31 cellular contexts compared by ENCODE assay signal in genomic region chr2:64410673-64411072, GRCh38. TPM values are rescaled to one million over a fixed set of nuclear protein-coding genes. Genes with fewer than 3 reads are reported as not detected.
DNase-seq lines count a peak whose midpoint lies in the region; ATAC-seq, FAIRE-seq and TF ChIP-seq lines count a peak whose summit lies in the region.
"Had no signal": no experiment of that assay in that cellular context is flagged by ENCODE, and none has a peak within 500 bp of the region (broad histone marks: within the 10 kb centered on the region; RNA-seq: fewer than 3 reads in every experiment).

No MANE protein-coding gene starts in this region.

- POLR2A ChIA-PET in A673 (lab: Charles Lee; ENCODE audit: low non-redundant PET) (interaction anchor here (0.5 kb wide), 1 partner anchor 58 kb away, joined by 3 read pairs; no protein-coding TSS in a partner anchor), GM12878 (lab: Charles Lee) (no interaction called here)

- no peak overlapping the region for H2AFZ ChIP-seq in GM12878 (ENCODE audit: control insufficient read depth, low read depth, low read length)

- intact Hi-C loops in A673 (cut with micrococcal nuclease; ENCODE audit: unreplicated experiment) = no loop called here
- intact Hi-C loops in GM12878 (cut with micrococcal nuclease; ENCODE audit: unreplicated experiment) = no loop called here

- TF ChIP-seq CTCF in A673 (conservative IDR thresholded peaks at IDR 0.05; ENCODE audit: low read depth, low read length) = no peak
- no peak for TF ChIP-seq CTCF in GM12878 (IDR thresholded peaks at IDR 0.05 in 2 of 3, conservative IDR thresholded peaks at IDR 0.05 in 1 of 3; ENCODE audit: control insufficient read depth in 2 of 3, extremely low read depth in 1 of 3, insufficient read depth in 1 of 3, low read depth in 3 of 3, low read length in 3 of 3)
- TF ChIP-seq CTCF in suprapubic skin (IDR thresholded peaks at IDR 0.05) = no peak

- H3K9ac ChIP-seq in GM12878 (ENCODE audit: control insufficient read depth, insufficient read depth, low read length) = no peak overlapping the region

- no peak overlapping the region for H3K27ac ChIP-seq in A673 (ENCODE audit: low read depth, low read length, poor library complexity, severe bottlenecking)
- H3K27ac ChIP-seq in GM12878 (ENCODE audit: control insufficient read depth, insufficient read depth) = no peak overlapping the region
- H3K27ac ChIP-seq in suprapubic skin = no peak overlapping the region
- H3K27ac ChIP-seq: ascending aorta, colonic mucosa, Peyer's patch, prostate gland had no signal

- RAD21 ChIA-PET in GM12878 (lab: Charles Lee; ENCODE audit: unreplicated experiment) = interaction anchor here (0.6 kb wide), 1 partner anchor 78 kb away, joined by 4 read pairs; no protein-coding TSS in a partner anchor

- H3K4me3 ChIP-seq in A673 (ENCODE audit: low read depth, low read length, poor library complexity, severe bottlenecking) = no peak overlapping the region
- H3K4me3 ChIP-seq in GM12878 = no peak overlapping the region
- no peak overlapping the region for H3K4me3 ChIP-seq in suprapubic skin
- H3K4me3 ChIP-seq: ascending aorta, colonic mucosa, lung, Peyer's patch, prostate gland had no signal

- TF ChIP-seq POLR2A in GM12878 (IDR thresholded peaks at IDR 0.05; ENCODE audit: low read depth, low read length) (no peak), suprapubic skin (IDR thresholded peaks at IDR 0.05) (no peak)

- CTCF ChIA-PET in A673 (lab: Charles Lee) = no interaction called here
- CTCF ChIA-PET in GM12878 (lab: Yijun Ruan, JAX) = interaction anchor here (0.6 kb wide), 1 partner anchor 19 kb away, joined by 4 read pairs; no protein-coding TSS in a partner anchor

- in situ Hi-C loops in GM12878 (cut with MboI) = no loop called here

- BruUV-seq in A673 (replicated peaks; lab: Mats Ljungman, UMichigan) (no TSS peak), GM12878 (replicated peaks; lab: Mats Ljungman, UMichigan) (no TSS peak)

- H3K9me3 ChIP-seq in A673 (ENCODE audit: low read depth, low read length, poor library complexity, severe bottlenecking) (no peaks in the 10 kb centered on the region), GM12878 (replicated peaks; ENCODE audit: control insufficient read depth, insufficient read depth, low read length) (peaks cover 5% of the 10 kb centered on the region; the same call in 2 of the 3 replicates), suprapubic skin (no peaks in the 10 kb centered on the region)
- H3K9me3 ChIP-seq: ascending aorta, colonic mucosa, Peyer's patch, prostate gland had no signal

- FAIRE-seq in GM12878 (lab: Jason Lieb, UNC) = no peak
- FAIRE-seq: A204.1 had no signal

- TF ChIP-seq EP300 in GM12878 (IDR thresholded peaks at IDR 0.05; ENCODE audit: borderline replicate concordance in 1 of 2, control insufficient read depth in 1 of 2, low read depth in 2 of 2, low read length in 2 of 2) (no peak), suprapubic skin (IDR thresholded peaks at IDR 0.05) (no peak)

- DNase-seq in NCI-H2196 (lab: John Stamatoyannopoulos, UW; ENCODE audit: unreplicated experiment) = peak; percentile 2
- DNase-seq in NCI-H2196 treated with DMSO at 0.1 percent for 48 hours (lab: John Stamatoyannopoulos, UW; ENCODE audit: unreplicated experiment) = no peak
- peak; percentile 12 for DNase-seq in A673 (ENCODE audit: low spot score)
- DNase-seq in GM12878 (ENCODE audit: low read depth, low spot score) = no peak
- DNase-seq in suprapubic skin (ENCODE audit: low spot score in 2 of 2) = no peak
- no peak for DNase-seq in NCI-H69 (lab: John Stamatoyannopoulos, UW)
- DNase-seq in LoVo (ENCODE audit: low spot score) = no peak
- DNase-seq: activated effector memory CD4-positive, alpha-beta T cell treated with anti-CD3 and anti-CD28 coated beads, Interleukin-2, amount 50 U/mL, for 16 hours; activated T-cell treated with anti-CD3 and anti-CD28 coated beads, Interleukin-2, amount 50 U/mL, for 24 hours; CD4-positive, alpha-beta T cell; colonic mucosa; effector CD8-positive, alpha-beta T cell; EL; H9; hippocampal formation; IMR-90; naive thymus-derived CD8-positive, alpha-beta T cell; NCI-H1092; NCI-H1694; NCI-H2171 treated with DMSO at 0.1 percent for 48 hours; nucleus accumbens; Peyer's patch; SHP77; stimulated activated CD4-positive, alpha-beta T cell treated with anti-CD3 and anti-CD28 coated beads, Interleukin-4, amount 100 ng/mL, for 4 hours; trophoblast cell had no signal

- H3K36me3 ChIP-seq in A673 (ENCODE audit: insufficient read depth, low read length, poor library complexity, severe bottlenecking) = no peaks in the 10 kb centered on the region
- no peaks in the 10 kb centered on the region for H3K36me3 ChIP-seq in GM12878 (ENCODE audit: control insufficient read depth in 2 of 2, insufficient read depth in 2 of 2, low read length in 1 of 2)
- H3K36me3 ChIP-seq in suprapubic skin = no peaks in the 10 kb centered on the region
- H3K36me3 ChIP-seq: ascending aorta, colonic mucosa, Peyer's patch, prostate gland had no signal

- no peak overlapping the region for H3K4me2 ChIP-seq in GM12878 (ENCODE audit: control insufficient read depth, insufficient read depth)

- SMC1A ChIA-PET in GM12878 (lab: Charles Lee; ENCODE audit: uncharacterized antibody, unreplicated experiment) = no interaction called here

- H4K20me1 ChIP-seq in GM12878 (ENCODE audit: control insufficient read depth, insufficient read depth) = no peaks in the 10 kb centered on the region

- no peaks in the 10 kb centered on the region for H3K79me2 ChIP-seq in GM12878 (ENCODE audit: control insufficient read depth, insufficient read depth, low read length)

- TF ChIP-seq RAD21 in GM12878 (IDR thresholded peaks at IDR 0.05; ENCODE audit: insufficient read depth, low read depth, low read length) = no peak

- ATAC-seq in HG03342 (IDR thresholded peaks at IDR 0.05; ENCODE audit: unreplicated experiment) (peak; percentile 48), GM12878 (peak; percentile 71)
- ATAC-seq: naive thymus-derived CD8-positive, alpha-beta T cell; sciatic nerve had no signal

- H3K27me3 ChIP-seq in A673 (replicated peaks; ENCODE audit: insufficient read depth, low read depth, low read length, poor library complexity) (no peaks in the 10 kb centered on the region), GM12878 (replicated peaks in 1 of 2; ENCODE audit: control insufficient read depth in 2 of 2, insufficient read depth in 2 of 2, low read length in 1 of 2) (no peaks in the 10 kb centered on the region; a peak in 1 of 4 replicates), suprapubic skin (no peaks in the 10 kb centered on the region)
- H3K27me3 ChIP-seq: ascending aorta, colonic mucosa, Peyer's patch had no signal

- WGBS in GM12878 (ENCODE audit: insufficient coverage, insufficient replicate concordance, low lambda C conversion rate, missing lambda C conversion rate) = 0% methylated on average over 1 of the region's 1 CpG
- WGBS in suprapubic skin = 70% methylated on average over 1 of the region's 1 CpG

- H3K4me1 ChIP-seq in A673 (ENCODE audit: insufficient read depth, low read length, poor library complexity, severe bottlenecking) (no peaks in the 10 kb centered on the region), GM12878 (ENCODE audit: control insufficient read depth, insufficient read depth, low read length) (no peaks in the 10 kb centered on the region), suprapubic skin (peaks cover 12% of the 10 kb centered on the region)
- H3K4me1 ChIP-seq: ascending aorta, prostate gland had no signal

TF ChIP-seq in GM12878, 131 proteins besides CTCF, POLR2A, EP300 and RAD21 (continues in another document):
- TF ChIP-seq POLR2AphosphoS2 (IDR thresholded peaks at IDR 0.05; ENCODE audit: low read depth, low read length) (no peak), MEF2A (IDR thresholded peaks at IDR 0.05; ENCODE audit: insufficient read depth, low read depth, low read length) (no peak)

RNA-seq across cellular contexts. Expression of gene LGALSL, which starts 43.3 kb away (rescaled TPM):
- total RNA-seq in A673 (2021) (5.9 and 7.4 TPM in 2 replicates), GM12878 (2014; rRNA removed) (3.3 and 3.5 TPM in 2 replicates), GM12878 (2014; rRNA removed; fragmentation: Illumina TruSeq; extraction: Trizol) (5.9 and 6.4 TPM in 2 replicates), GM12878 (2021) (7.8 and 10.4 TPM in 2 replicates), suprapubic skin (100 to 1,000 TPM in 2 of 4 donors, 10 to 100 TPM in 2; 74.2 to 133 (median 106) TPM)
- 1.5 TPM in 2 replicates for total RNA-seq in GM12878 (2013; cell fraction: nucleolus; rRNA removed)
- polyA plus RNA-seq in GM12878 (2011; ENCODE audit: low read depth) = 4.6 TPM
- polyA plus RNA-seq in GM12878 (2011; rRNA removed) (9.1 and 9.6 TPM in 2 replicates), GM12878 (2014; fragmentation: Illumina TruSeq; extraction: Trizol) (4.9 and 8.7 TPM in 2 replicates), GM12878 (2014; fragmentation: Nextera tagmentation; extraction: Ambion mirVana) (1 to 10 TPM; 3.8 to 4.5 TPM), GM12878 (2014; rRNA removed) (4.7 and 8.5 TPM in 2 replicates), GM12878 (2016; fragmentation: Nextera tagmentation; extraction: Ambion mirVana) (1 to 10 TPM; 4.9 to 6.3 TPM)
- 7.5 and 10.3 TPM in 2 replicates for polyA plus RNA-seq in GM12878 (2011; cell fraction: cytosol; rRNA removed)
- 3.6 and 4.8 TPM in 2 replicates for polyA plus RNA-seq in GM12878 (2011; cell fraction: nucleus; rRNA removed)
- 2.7 and 3.9 TPM in 2 replicates for polyA plus RNA-seq in GM12878 (2012)
- polyA minus RNA-seq in GM12878 (2011; rRNA and poly(A)+ RNA removed) = 8.8 and 10.7 TPM in 2 replicates
- polyA minus RNA-seq in GM12878 (2011; cell fraction: cytosol; rRNA and poly(A)+ RNA removed) = 2.5 and 3.2 TPM in 2 replicates
- 0.96 and 1.2 TPM in 2 replicates for polyA minus RNA-seq in GM12878 (2011; cell fraction: nucleus; rRNA and poly(A)+ RNA removed)

Comparison
In these comparisons a context has a peak if more than half of its experiments do, and no peak if none do; other contexts are left out.
1. DNase-seq: peak in NCI-H2196 (single experiment) and A673 (single experiment); none in NCI-H2196 treated with DMSO at 0.1 percent for 48 hours (single experiment), GM12878 (single experiment), suprapubic skin (0 of 2), NCI-H69 (single experiment) and LoVo (single experiment).